1 cellular context compared by ENCODE assay signal in genomic region chr1:34711469-34711868, GRCh38.
TF ChIP-seq lines count a peak whose summit lies in the region.

No MANE protein-coding gene starts in this region.

TF ChIP-seq in H1, 55 proteins besides CTCF, POLR2A, EP300 and RAD21 (continued from another document):
- TF ChIP-seq, protein P1, sequence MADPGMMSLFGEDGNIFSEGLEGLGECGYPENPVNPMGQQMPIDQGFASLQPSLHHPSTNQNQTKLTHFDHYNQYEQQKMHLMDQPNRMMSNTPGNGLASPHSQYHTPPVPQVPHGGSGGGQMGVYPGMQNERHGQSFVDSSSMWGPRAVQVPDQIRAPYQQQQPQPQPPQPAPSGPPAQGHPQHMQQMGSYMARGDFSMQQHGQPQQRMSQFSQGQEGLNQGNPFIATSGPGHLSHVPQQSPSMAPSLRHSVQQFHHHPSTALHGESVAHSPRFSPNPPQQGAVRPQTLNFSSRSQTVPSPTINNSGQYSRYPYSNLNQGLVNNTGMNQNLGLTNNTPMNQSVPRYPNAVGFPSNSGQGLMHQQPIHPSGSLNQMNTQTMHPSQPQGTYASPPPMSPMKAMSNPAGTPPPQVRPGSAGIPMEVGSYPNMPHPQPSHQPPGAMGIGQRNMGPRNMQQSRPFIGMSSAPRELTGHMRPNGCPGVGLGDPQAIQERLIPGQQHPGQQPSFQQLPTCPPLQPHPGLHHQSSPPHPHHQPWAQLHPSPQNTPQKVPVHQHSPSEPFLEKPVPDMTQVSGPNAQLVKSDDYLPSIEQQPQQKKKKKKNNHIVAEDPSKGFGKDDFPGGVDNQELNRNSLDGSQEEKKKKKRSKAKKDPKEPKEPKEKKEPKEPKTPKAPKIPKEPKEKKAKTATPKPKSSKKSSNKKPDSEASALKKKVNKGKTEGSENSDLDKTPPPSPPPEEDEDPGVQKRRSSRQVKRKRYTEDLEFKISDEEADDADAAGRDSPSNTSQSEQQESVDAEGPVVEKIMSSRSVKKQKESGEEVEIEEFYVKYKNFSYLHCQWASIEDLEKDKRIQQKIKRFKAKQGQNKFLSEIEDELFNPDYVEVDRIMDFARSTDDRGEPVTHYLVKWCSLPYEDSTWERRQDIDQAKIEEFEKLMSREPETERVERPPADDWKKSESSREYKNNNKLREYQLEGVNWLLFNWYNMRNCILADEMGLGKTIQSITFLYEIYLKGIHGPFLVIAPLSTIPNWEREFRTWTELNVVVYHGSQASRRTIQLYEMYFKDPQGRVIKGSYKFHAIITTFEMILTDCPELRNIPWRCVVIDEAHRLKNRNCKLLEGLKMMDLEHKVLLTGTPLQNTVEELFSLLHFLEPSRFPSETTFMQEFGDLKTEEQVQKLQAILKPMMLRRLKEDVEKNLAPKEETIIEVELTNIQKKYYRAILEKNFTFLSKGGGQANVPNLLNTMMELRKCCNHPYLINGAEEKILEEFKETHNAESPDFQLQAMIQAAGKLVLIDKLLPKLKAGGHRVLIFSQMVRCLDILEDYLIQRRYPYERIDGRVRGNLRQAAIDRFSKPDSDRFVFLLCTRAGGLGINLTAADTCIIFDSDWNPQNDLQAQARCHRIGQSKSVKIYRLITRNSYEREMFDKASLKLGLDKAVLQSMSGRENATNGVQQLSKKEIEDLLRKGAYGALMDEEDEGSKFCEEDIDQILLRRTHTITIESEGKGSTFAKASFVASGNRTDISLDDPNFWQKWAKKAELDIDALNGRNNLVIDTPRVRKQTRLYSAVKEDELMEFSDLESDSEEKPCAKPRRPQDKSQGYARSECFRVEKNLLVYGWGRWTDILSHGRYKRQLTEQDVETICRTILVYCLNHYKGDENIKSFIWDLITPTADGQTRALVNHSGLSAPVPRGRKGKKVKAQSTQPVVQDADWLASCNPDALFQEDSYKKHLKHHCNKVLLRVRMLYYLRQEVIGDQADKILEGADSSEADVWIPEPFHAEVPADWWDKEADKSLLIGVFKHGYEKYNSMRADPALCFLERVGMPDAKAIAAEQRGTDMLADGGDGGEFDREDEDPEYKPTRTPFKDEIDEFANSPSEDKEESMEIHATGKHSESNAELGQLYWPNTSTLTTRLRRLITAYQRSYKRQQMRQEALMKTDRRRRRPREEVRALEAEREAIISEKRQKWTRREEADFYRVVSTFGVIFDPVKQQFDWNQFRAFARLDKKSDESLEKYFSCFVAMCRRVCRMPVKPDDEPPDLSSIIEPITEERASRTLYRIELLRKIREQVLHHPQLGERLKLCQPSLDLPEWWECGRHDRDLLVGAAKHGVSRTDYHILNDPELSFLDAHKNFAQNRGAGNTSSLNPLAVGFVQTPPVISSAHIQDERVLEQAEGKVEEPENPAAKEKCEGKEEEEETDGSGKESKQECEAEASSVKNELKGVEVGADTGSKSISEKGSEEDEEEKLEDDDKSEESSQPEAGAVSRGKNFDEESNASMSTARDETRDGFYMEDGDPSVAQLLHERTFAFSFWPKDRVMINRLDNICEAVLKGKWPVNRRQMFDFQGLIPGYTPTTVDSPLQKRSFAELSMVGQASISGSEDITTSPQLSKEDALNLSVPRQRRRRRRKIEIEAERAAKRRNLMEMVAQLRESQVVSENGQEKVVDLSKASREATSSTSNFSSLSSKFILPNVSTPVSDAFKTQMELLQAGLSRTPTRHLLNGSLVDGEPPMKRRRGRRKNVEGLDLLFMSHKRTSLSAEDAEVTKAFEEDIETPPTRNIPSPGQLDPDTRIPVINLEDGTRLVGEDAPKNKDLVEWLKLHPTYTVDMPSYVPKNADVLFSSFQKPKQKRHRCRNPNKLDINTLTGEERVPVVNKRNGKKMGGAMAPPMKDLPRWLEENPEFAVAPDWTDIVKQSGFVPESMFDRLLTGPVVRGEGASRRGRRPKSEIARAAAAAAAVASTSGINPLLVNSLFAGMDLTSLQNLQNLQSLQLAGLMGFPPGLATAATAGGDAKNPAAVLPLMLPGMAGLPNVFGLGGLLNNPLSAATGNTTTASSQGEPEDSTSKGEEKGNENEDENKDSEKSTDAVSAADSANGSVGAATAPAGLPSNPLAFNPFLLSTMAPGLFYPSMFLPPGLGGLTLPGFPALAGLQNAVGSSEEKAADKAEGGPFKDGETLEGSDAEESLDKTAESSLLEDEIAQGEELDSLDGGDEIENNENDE (IDR thresholded peaks at IDR 0.05; ENCODE audit: insufficient replicate concordance, low read length), result no peak
- TF ChIP-seq, protein P2, sequence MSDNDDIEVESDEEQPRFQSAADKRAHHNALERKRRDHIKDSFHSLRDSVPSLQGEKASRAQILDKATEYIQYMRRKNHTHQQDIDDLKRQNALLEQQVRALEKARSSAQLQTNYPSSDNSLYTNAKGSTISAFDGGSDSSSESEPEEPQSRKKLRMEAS (IDR thresholded peaks at IDR 0.05), result no peak
- no peak for TF ChIP-seq ZNF274 (IDR thresholded peaks at IDR 0.05; ENCODE audit: borderline replicate concordance, extremely low read depth, low read length)
- no peak for TF ChIP-seq TAF1 (IDR thresholded peaks at IDR 0.05; ENCODE audit: low read depth, low read length)
- no peak for TF ChIP-seq NRF1 (IDR thresholded peaks at IDR 0.05; ENCODE audit: low read depth, low read length)
- TF ChIP-seq SIX5 (IDR thresholded peaks at IDR 0.05; ENCODE audit: low read depth, low read length), result peak; percentile 82
- TF ChIP-seq RNF2 (IDR thresholded peaks at IDR 0.05; ENCODE audit: borderline replicate concordance, low read depth, low read length, missing control alignments, poor library complexity, severe bottlenecking), result no peak
- TF ChIP-seq TBP (IDR thresholded peaks at IDR 0.05; ENCODE audit: low read depth, low read length), result no peak
- 0 out of 2 replicates have a peak, but pooled peaks have one; percentile 20 for TF ChIP-seq TEAD4 (IDR thresholded peaks at IDR 0.05; ENCODE audit: low read depth, low read length)
- no peak for TF ChIP-seq NANOG (IDR thresholded peaks at IDR 0.05; ENCODE audit: insufficient read depth, low read depth, low read length, poor library complexity, severe bottlenecking)
- TF ChIP-seq TAF7 (optimal IDR thresholded peaks at IDR 0.05; ENCODE audit: borderline replicate concordance, low read depth, low read length), result no peak
- peak; percentile 58; the same call in 1 of the 2 replicates for TF ChIP-seq ATF3 (IDR thresholded peaks at IDR 0.05; ENCODE audit: insufficient read depth, low read depth, low read length)
- TF ChIP-seq CTBP2 (IDR thresholded peaks at IDR 0.05; ENCODE audit: borderline replicate concordance, insufficient read depth, insufficient read length, low read length), result no peak
- peak; percentile 77 for TF ChIP-seq USF2 (IDR thresholded peaks at IDR 0.05; ENCODE audit: low read length)
- no peak for TF ChIP-seq BCL11A (IDR thresholded peaks at IDR 0.05; ENCODE audit: low read depth in 2 of 2, low read length in 2 of 2)
